ENCODE assay signal across 12 cellular contexts in genomic region chr3:13507791-13508339, GRCh38. TPM values are rescaled to one million over a fixed set of nuclear protein-coding genes. Genes with fewer than 3 reads are reported as not detected.
A peak's percentile ranks its signal among the peaks of the same experiment; 100 is the strongest.
DNase-seq lines count a peak whose midpoint lies in the region; ATAC-seq and TF ChIP-seq lines count a peak whose summit lies in the region.
"Had no signal": no experiment of that assay in that cellular context is flagged by ENCODE, and none has a peak within 500 bp of the region (broad histone marks: within the 10 kb centered on the region; RNA-seq: fewer than 3 reads in every experiment).

No MANE protein-coding gene starts in this region.

- H3K4me3 Mint-ChIP-seq in osteocyte (ENCODE audit: unreplicated experiment): no peak overlapping the region
- H3K4me3 Mint-ChIP-seq: activated CD4-positive, alpha-beta T cell treated with anti-CD3 and anti-CD28 coated beads, Interleukin-2, amount 10 ng/mL, durations not matched to agents 7 days and 5 days; CD14-positive monocyte had no signal

- H3K27me3 Mint-ChIP-seq in osteocyte (ENCODE audit: unreplicated experiment): no peaks in the 10 kb centered on the region
- H3K27me3 Mint-ChIP-seq: activated CD4-positive, alpha-beta T cell treated with anti-CD3 and anti-CD28 coated beads, Interleukin-2, amount 10 ng/mL, durations not matched to agents 7 days and 5 days had no signal

- TF ChIP-seq CTCF in RWPE1 (conservative IDR thresholded peaks at IDR 0.05; ENCODE audit: low read depth): no peak
- peak; percentile 3 for TF ChIP-seq CTCF in foreskin keratinocyte (conservative IDR thresholded peaks at IDR 0.05)
- no peak for TF ChIP-seq CTCF in osteocyte (IDR thresholded peaks at IDR 0.05)

- peak overlapping the region; percentile 95 for H3K27ac Mint-ChIP-seq in osteocyte (ENCODE audit: unreplicated experiment)
- H3K27ac Mint-ChIP-seq: activated CD4-positive, alpha-beta T cell treated with anti-CD3 and anti-CD28 coated beads, Interleukin-2, amount 10 ng/mL, durations not matched to agents 7 days and 5 days; CD14-positive monocyte had no signal

- CTCF ChIA-PET in RWPE1 (lab: Yijun Ruan, JAX): no interaction called here

- H3K36me3 Mint-ChIP-seq in osteocyte (ENCODE audit: unreplicated experiment): no peaks in the 10 kb centered on the region

- peak; percentile 17 for ATAC-seq in foreskin keratinocyte
- ATAC-seq in GM21381 (IDR thresholded peaks at IDR 0.05; ENCODE audit: unreplicated experiment): no peak
- no peak for ATAC-seq in GM21526 (IDR thresholded peaks at IDR 0.05; ENCODE audit: low FRiP score, unreplicated experiment)

- peaks cover 55% of the 10 kb centered on the region for H3K4me1 Mint-ChIP-seq in osteocyte (ENCODE audit: unreplicated experiment)
- H3K4me1 Mint-ChIP-seq: activated CD4-positive, alpha-beta T cell treated with anti-CD3 and anti-CD28 coated beads, Interleukin-2, amount 10 ng/mL, durations not matched to agents 7 days and 5 days; CD14-positive monocyte had no signal

- H3K9me3 Mint-ChIP-seq in osteocyte (ENCODE audit: unreplicated experiment): no peaks in the 10 kb centered on the region
- H3K9me3 Mint-ChIP-seq: activated CD4-positive, alpha-beta T cell treated with anti-CD3 and anti-CD28 coated beads, Interleukin-2, amount 10 ng/mL, durations not matched to agents 7 days and 5 days had no signal

- POLR2A ChIA-PET in RWPE1 (lab: Yijun Ruan, JAX; ENCODE audit: low non-redundant PET): interaction anchor here (1.1 kb wide), 1 partner anchor 41 kb away, joined by 3 read pairs; the partner anchor contains the start of gene FBLN2

- H3K27ac ChIP-seq in RWPE1 (peak overlapping the region; percentile 91), foreskin keratinocyte (peak overlapping the region; percentile 65)
- H3K27ac ChIP-seq: Peyer's patch had no signal

- no peaks in the 10 kb centered on the region for H3K27me3 ChIP-seq in foreskin keratinocyte
- H3K27me3 ChIP-seq: Peyer's patch had no signal

- DNase-seq in C1 segment of cervical spinal cord (lab: John Stamatoyannopoulos, UW): peak in 8 of 14 donors; percentile 20 to 67 (median 36)
- no peak for DNase-seq in RWPE1 (ENCODE audit: low spot score)
- DNase-seq in foreskin keratinocyte: no peak
- peak; percentile 91 for DNase-seq in osteocyte (ENCODE audit: extremely low spot score, unreplicated experiment)
- no peak for DNase-seq in NCI-H2196 treated with DMSO at 0.1 percent for 48 hours (lab: John Stamatoyannopoulos, UW; ENCODE audit: unreplicated experiment)
- DNase-seq in HK-2 (ENCODE audit: unreplicated experiment): no peak
- DNase-seq: activated CD4-positive, alpha-beta T cell treated with anti-CD3 and anti-CD28 coated beads, Interleukin-2, amount 10 ng/mL, durations not matched to agents 7 days and 5 days; NCI-H1105 had no signal

- H3K4me1 ChIP-seq in foreskin keratinocyte: peaks cover 7% of the 10 kb centered on the region
- H3K4me1 ChIP-seq: Peyer's patch had no signal

RNA-seq across cellular contexts. Expression of gene HDAC11, which starts 27.8 kb away (rescaled TPM):
- total RNA-seq in foreskin keratinocyte: 13.3 and 13.5 TPM in 2 replicates
- polyA plus RNA-seq in foreskin keratinocyte: 13.8 and 14.9 TPM in 2 replicates
- 11.9 and 13.7 TPM in 2 replicates for total RNA-seq in osteocyte

RNA-seq across cellular contexts. Expression of gene FBLN2, which starts 41.1 kb away (rescaled TPM):
- total RNA-seq in foreskin keratinocyte (4.0 and 5.5 TPM in 2 replicates), osteocyte (215 and 251 TPM in 2 replicates)
- polyA plus RNA-seq in foreskin keratinocyte: 2.8 and 4.1 TPM in 2 replicates
- total RNA-seq: activated CD4-positive, alpha-beta T cell treated with anti-CD3 and anti-CD28 coated beads, Interleukin-2, amount 10 ng/mL, durations not matched to agents 7 days and 5 days had no signal
- polyA plus RNA-seq: CD14-positive monocyte had no signal

Comparison
In these comparisons a context has a peak if more than half of its experiments do, and no peak if none do; other contexts are left out.
1. DNase-seq: peak in C1 segment of cervical spinal cord (8 of 14) and osteocyte (single experiment); none in RWPE1 (single experiment), foreskin keratinocyte (0 of 2), NCI-H2196 treated with DMSO at 0.1 percent for 48 hours (single experiment) and HK-2 (single experiment).
2. RNA of gene FBLN2, which starts 41.1 kb away (total RNA-seq): 215 to 251 TPM in osteocyte; 4.0 to 5.5 TPM in foreskin keratinocyte; every median in the first group is over 10 times any median in the second.